ENCODE assay signal across 8 cellular contexts in the genomic region with DNA sequence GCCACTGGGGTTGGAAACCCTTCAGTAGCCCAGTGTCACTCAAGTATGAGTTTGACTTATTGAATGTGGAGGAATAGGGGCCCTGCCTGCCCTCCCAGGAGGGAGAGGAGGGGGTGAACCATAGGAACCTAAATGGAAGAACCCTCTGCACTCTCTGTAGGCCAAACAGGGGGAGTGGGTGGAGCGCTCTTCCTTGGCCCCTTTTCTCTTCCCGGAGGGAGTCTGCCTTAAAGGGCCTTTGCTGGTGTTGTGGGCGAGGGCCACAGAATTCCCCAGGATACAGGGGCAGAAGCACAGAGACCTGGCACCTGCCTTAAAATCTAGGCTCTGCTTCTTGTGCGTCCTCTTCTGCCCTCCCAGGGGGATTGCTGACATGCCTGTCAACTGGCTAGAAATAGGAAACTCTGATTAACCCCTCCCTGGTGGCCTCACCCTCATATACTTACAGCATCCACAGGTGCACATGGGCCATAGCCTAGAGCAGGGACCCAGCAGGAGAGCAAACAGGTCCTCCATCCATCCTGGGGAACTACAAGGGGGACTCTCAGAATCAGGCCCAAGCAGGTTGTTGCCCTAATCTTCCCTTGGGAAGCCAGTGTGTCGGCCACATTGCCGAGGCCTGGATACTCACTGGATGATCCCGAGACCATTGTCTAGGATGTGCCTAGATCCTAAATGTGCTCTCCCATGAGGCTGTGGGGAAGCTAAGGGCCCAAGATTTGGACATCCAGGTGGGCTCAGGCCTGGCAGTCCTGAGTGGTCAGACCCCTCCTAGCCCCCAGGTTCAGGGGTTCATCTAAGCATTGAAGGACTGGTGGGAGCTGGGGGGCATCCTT. TPM values are rescaled to one million over a fixed set of nuclear protein-coding genes. Genes with fewer than 3 reads are reported as not detected.
DNase-seq lines count a peak whose midpoint lies in the region; ATAC-seq and TF ChIP-seq lines count a peak whose summit lies in the region.

No MANE protein-coding gene starts in this region.

- ATAC-seq in GM21723 (IDR thresholded peaks at IDR 0.05; ENCODE audit: unreplicated experiment), result no peak
- no peak for ATAC-seq in GM18873 (IDR thresholded peaks at IDR 0.05; ENCODE audit: low FRiP score, unreplicated experiment)

- CTCF ChIA-PET in activated naive CD4-positive, alpha-beta T cell treated with anti-CD3 and anti-CD28 coated beads for 36 hours (lab: Charles Lee), result interaction anchor here (0.6 to 1.3 kb wide), 2 partner anchors 14 to 254 kb away, joined by 3 to 4 read pairs; no protein-coding TSS in a partner anchor

- intact Hi-C loops in activated naive CD4-positive, alpha-beta T cell treated with anti-CD3 and anti-CD28 coated beads for 36 hours (cut with micrococcal nuclease), result loop anchor here (5.0 to 10.0 kb wide), 5 partner anchors 195 to 1293 kb away; partner anchors contain the start of genes BTRC, C10orf95, NT5C2 and TAF5

- peaks cover 62% of the 10 kb centered on the region for H3K4me1 Mint-ChIP-seq in activated naive CD4-positive, alpha-beta T cell treated with anti-CD3 and anti-CD28 coated beads for 36 hours (ENCODE audit: low read depth)
- H3K4me1 Mint-ChIP-seq in mesothelial cell of epicardium (peaks cover 56% of the 10 kb centered on the region), type B pancreatic cell (ENCODE audit: unreplicated experiment) (peaks cover 18% of the 10 kb centered on the region)

- peak overlapping the region; percentile 93 to 95 for H3K4me3 ChIP-seq in cardiac fibroblast (replicated peaks in 1 of 2; ENCODE audit: low read depth in 2 of 2, low read length in 2 of 2)

- H3K27me3 Mint-ChIP-seq in activated naive CD4-positive, alpha-beta T cell treated with anti-CD3 and anti-CD28 coated beads for 36 hours (ENCODE audit: low read depth), result no peaks in the 10 kb centered on the region
- H3K27me3 Mint-ChIP-seq in mesothelial cell of epicardium (ENCODE audit: low read depth) (no peaks in the 10 kb centered on the region), type B pancreatic cell (no peaks in the 10 kb centered on the region)

- H3K9me3 Mint-ChIP-seq in activated naive CD4-positive, alpha-beta T cell treated with anti-CD3 and anti-CD28 coated beads for 36 hours, result no peaks in the 10 kb centered on the region
- H3K9me3 Mint-ChIP-seq in mesothelial cell of epicardium (no peaks in the 10 kb centered on the region), type B pancreatic cell (no peaks in the 10 kb centered on the region)

- H3K4me3 Mint-ChIP-seq in activated naive CD4-positive, alpha-beta T cell treated with anti-CD3 and anti-CD28 coated beads for 36 hours, result peak overlapping the region; percentile 96
- peak overlapping the region; percentile 97 for H3K4me3 Mint-ChIP-seq in mesothelial cell of epicardium
- H3K4me3 Mint-ChIP-seq in type B pancreatic cell, result peak overlapping the region; percentile 100

- DNase-seq in activated naive CD4-positive, alpha-beta T cell treated with anti-CD3 and anti-CD28 coated beads for 36 hours, result no peak
- no peak for DNase-seq in activated naive CD4-positive, alpha-beta T cell treated with anti-CD3 and anti-CD28 coated beads, Interleukin-2, amount 50 U/mL, for 16 hours
- DNase-seq in cardiac fibroblast (ENCODE audit: low read depth in 2 of 2) (no peak), mesothelial cell of epicardium (ENCODE audit: low spot score in 2 of 2, unreplicated experiment in 2 of 2) (no peak), type B pancreatic cell (ENCODE audit: extremely low spot score, unreplicated experiment) (no peak), AML-193 (lab: John Stamatoyannopoulos, UW) (no peak)

- H3K27ac Mint-ChIP-seq in activated naive CD4-positive, alpha-beta T cell treated with anti-CD3 and anti-CD28 coated beads for 36 hours, result peak overlapping the region; percentile 22
- H3K27ac Mint-ChIP-seq in mesothelial cell of epicardium, result peak overlapping the region; percentile 9
- peak overlapping the region; percentile 98 for H3K27ac Mint-ChIP-seq in type B pancreatic cell

- peaks cover 5% of the 10 kb centered on the region for H3K36me3 Mint-ChIP-seq in activated naive CD4-positive, alpha-beta T cell treated with anti-CD3 and anti-CD28 coated beads for 36 hours (ENCODE audit: low read depth)
- no peaks in the 10 kb centered on the region for H3K36me3 Mint-ChIP-seq in mesothelial cell of epicardium
- no peaks in the 10 kb centered on the region for H3K36me3 Mint-ChIP-seq in type B pancreatic cell

- TF ChIP-seq CTCF in cardiac fibroblast (IDR thresholded peaks at IDR 0.05; ENCODE audit: low read depth, low read length) (no peak), mesothelial cell of epicardium (IDR thresholded peaks at IDR 0.05; ENCODE audit: unreplicated experiment) (no peak), type B pancreatic cell (conservative IDR thresholded peaks at IDR 0.05) (no peak)

RNA-seq across cellular contexts. Expression of gene TRIM8, which starts 3.4 kb away (rescaled TPM):
- 10 to 100 TPM; 18.8 to 20.0 TPM for total RNA-seq in activated naive CD4-positive, alpha-beta T cell treated with anti-CD3 and anti-CD28 coated beads for 36 hours
- total RNA-seq in mesothelial cell of epicardium (74.3 to 85.3 TPM (median 79.2 TPM) in 3 replicates), type B pancreatic cell (ENCODE audit: low replicate concordance) (81.6 and 124 TPM in 2 replicates)

Comparison
In these comparisons a context has a peak if more than half of its experiments do, and no peak if none do; other contexts are left out.
1. H3K27ac Mint-ChIP-seq: peak in every context shown above with its lines; median percentile 98 in type B pancreatic cell; 22 in activated naive CD4-positive, alpha-beta T cell treated with anti-CD3 and anti-CD28 coated beads for 36 hours; 9 in mesothelial cell of epicardium.